1 cellular context compared by ENCODE assay signal in the genomic region with DNA sequence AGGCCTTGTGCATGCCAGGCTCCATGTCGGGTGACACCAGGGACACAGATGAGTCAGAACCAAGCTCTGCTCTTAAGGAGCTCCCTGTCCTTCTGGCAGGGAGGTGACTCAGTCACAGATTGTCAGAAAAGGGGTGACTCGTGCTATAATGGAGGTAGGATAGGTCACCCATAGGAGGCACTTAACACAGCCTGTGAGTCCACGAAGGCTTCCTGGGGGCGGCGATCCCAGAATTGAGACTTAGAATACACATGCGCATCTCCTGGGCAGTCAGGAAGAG.
TF ChIP-seq lines count a peak whose summit lies in the region.

No MANE protein-coding gene starts in this region.

TF ChIP-seq in HepG2, 621 proteins besides CTCF, POLR2A, EP300 and RAD21:
- TF ChIP-seq ZIK1 (CRISPR knock-in tag; IDR thresholded peaks at IDR 0.05; ENCODE audit: borderline replicate concordance, low read depth) (no peak), GATAD1 (CRISPR knock-in tag; IDR thresholded peaks at IDR 0.05) (no peak), ZNF782 (CRISPR knock-in tag; IDR thresholded peaks at IDR 0.05; ENCODE audit: borderline replicate concordance) (no peak), AKAP8 (CRISPR knock-in tag; IDR thresholded peaks at IDR 0.05) (no peak), NFIC (IDR thresholded peaks at IDR 0.05; ENCODE audit: low read length) (no peak), ZNF510 (CRISPR knock-in tag; IDR thresholded peaks at IDR 0.05; ENCODE audit: low read depth) (no peak), ZNF660 (CRISPR knock-in tag; IDR thresholded peaks at IDR 0.05; ENCODE audit: borderline replicate concordance, low read depth) (no peak), RORA (CRISPR knock-in tag; IDR thresholded peaks at IDR 0.05) (no peak), ZNF354B (CRISPR knock-in tag; IDR thresholded peaks at IDR 0.05) (no peak), AHR (CRISPR knock-in tag; IDR thresholded peaks at IDR 0.05) (no peak), ZSCAN25 (CRISPR knock-in tag; IDR thresholded peaks at IDR 0.05) (no peak), ZNF143 (CRISPR knock-in tag; IDR thresholded peaks at IDR 0.05) (no peak), ZNF367 (CRISPR knock-in tag; IDR thresholded peaks at IDR 0.05; ENCODE audit: borderline replicate concordance) (no peak), FOXJ3 (CRISPR knock-in tag; IDR thresholded peaks at IDR 0.05; ENCODE audit: borderline replicate concordance) (no peak)
- TF ChIP-seq, protein P1, sequence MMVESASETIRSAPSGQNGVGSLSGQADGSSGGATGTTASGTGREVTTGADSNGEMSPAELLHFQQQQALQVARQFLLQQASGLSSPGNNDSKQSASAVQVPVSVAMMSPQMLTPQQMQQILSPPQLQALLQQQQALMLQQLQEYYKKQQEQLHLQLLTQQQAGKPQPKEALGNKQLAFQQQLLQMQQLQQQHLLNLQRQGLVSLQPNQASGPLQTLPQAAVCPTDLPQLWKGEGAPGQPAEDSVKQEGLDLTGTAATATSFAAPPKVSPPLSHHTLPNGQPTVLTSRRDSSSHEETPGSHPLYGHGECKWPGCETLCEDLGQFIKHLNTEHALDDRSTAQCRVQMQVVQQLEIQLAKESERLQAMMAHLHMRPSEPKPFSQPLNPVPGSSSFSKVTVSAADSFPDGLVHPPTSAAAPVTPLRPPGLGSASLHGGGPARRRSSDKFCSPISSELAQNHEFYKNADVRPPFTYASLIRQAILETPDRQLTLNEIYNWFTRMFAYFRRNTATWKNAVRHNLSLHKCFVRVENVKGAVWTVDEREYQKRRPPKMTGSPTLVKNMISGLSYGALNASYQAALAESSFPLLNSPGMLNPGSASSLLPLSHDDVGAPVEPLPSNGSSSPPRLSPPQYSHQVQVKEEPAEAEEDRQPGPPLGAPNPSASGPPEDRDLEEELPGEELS (CRISPR knock-in tag; IDR thresholded peaks at IDR 0.05), result no peak
- TF ChIP-seq, protein P2, sequence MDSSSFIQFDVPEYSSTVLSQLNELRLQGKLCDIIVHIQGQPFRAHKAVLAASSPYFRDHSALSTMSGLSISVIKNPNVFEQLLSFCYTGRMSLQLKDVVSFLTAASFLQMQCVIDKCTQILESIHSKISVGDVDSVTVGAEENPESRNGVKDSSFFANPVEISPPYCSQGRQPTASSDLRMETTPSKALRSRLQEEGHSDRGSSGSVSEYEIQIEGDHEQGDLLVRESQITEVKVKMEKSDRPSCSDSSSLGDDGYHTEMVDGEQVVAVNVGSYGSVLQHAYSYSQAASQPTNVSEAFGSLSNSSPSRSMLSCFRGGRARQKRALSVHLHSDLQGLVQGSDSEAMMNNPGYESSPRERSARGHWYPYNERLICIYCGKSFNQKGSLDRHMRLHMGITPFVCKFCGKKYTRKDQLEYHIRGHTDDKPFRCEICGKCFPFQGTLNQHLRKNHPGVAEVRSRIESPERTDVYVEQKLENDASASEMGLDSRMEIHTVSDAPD (CRISPR knock-in tag; IDR thresholded peaks at IDR 0.05), result no peak
- TF ChIP-seq, protein P3, sequence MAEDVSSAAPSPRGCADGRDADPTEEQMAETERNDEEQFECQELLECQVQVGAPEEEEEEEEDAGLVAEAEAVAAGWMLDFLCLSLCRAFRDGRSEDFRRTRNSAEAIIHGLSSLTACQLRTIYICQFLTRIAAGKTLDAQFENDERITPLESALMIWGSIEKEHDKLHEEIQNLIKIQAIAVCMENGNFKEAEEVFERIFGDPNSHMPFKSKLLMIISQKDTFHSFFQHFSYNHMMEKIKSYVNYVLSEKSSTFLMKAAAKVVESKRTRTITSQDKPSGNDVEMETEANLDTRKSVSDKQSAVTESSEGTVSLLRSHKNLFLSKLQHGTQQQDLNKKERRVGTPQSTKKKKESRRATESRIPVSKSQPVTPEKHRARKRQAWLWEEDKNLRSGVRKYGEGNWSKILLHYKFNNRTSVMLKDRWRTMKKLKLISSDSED (CRISPR knock-in tag; IDR thresholded peaks at IDR 0.05), result no peak
- TF ChIP-seq, protein P4, sequence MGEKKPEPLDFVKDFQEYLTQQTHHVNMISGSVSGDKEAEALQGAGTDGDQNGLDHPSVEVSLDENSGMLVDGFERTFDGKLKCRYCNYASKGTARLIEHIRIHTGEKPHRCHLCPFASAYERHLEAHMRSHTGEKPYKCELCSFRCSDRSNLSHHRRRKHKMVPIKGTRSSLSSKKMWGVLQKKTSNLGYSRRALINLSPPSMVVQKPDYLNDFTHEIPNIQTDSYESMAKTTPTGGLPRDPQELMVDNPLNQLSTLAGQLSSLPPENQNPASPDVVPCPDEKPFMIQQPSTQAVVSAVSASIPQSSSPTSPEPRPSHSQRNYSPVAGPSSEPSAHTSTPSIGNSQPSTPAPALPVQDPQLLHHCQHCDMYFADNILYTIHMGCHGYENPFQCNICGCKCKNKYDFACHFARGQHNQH (CRISPR knock-in tag; IDR thresholded peaks at IDR 0.05), result no peak
